22 cellular contexts compared by ENCODE assay signal in genomic region chr20:10777713-10778112, GRCh38.
"Had no signal": no experiment of that assay in that cellular context is flagged by ENCODE, and none has a peak within 500 bp of the region (broad histone marks: within the 10 kb centered on the region; RNA-seq: fewer than 3 reads in every experiment).

No MANE protein-coding gene starts in this region.

- ATAC-seq: activated CD4-positive, alpha-beta T cell treated with anti-CD3 and anti-CD28 coated beads for 36 hours; activated CD8-positive, alpha-beta T cell treated with anti-CD3 and anti-CD28 coated beads for 36 hours; activated T-cell treated with anti-CD3 and anti-CD28 coated beads, Interleukin-2, amount 50 U/mL, for 72 hours; T-cell had no signal

- H3K9me3 ChIP-seq: adrenal gland had no signal

- H3K27ac ChIP-seq: adrenal gland, PC-9 had no signal

- H3K4me1 ChIP-seq: adrenal gland had no signal

- H2AFZ ChIP-seq: PC-9 had no signal

- H3K36me3 ChIP-seq: adrenal gland had no signal

- H3K4me2 ChIP-seq: PC-9 had no signal

- FAIRE-seq: TTC549 had no signal

- H3K4me3 ChIP-seq: adrenal gland, PC-9 had no signal

- DNase-seq: activated CD4-positive, alpha-beta T cell treated with anti-CD3 and anti-CD28 coated beads for 36 hours; activated CD4-positive, alpha-beta T cell treated with anti-CD3 and anti-CD28 coated beads, Interleukin-2, amount 50 U/mL, for 1 hour; activated CD8-positive, alpha-beta memory T cell treated with anti-CD3 and anti-CD28 coated beads, Interleukin-2, amount 50 U/mL, for 4 hours; activated CD8-positive, alpha-beta T cell treated with anti-CD3 and anti-CD28 coated beads for 36 hours; activated gamma-delta T cell treated with Interleukin-2 at 50 U/mL for 16 hours; activated naive CD4-positive, alpha-beta T cell treated with anti-CD3 and anti-CD28 coated beads, Interleukin-2, amount 50 U/mL, for 16 hours; activated naive CD8-positive, alpha-beta T cell treated with anti-CD3 and anti-CD28 coated beads, Interleukin-2, amount 10 ng/mL, durations not matched to agents 7 days and 5 days; activated T-cell treated with anti-CD3 and anti-CD28 coated beads, Interleukin-2, amount 50 U/mL, for 72 hours; adrenal gland; anterior cingulate cortex; KBM-7; NCI-H1048; NCI-H1694; NCI-H2029 treated with DMSO at 0.1 percent for 48 hours; NCI-H510A treated with DMSO at 0.1 percent for 48 hours; NCI-H69; PC-9; SHP77 treated with DMSO at 0.1 percent for 48 hours; T-cell; T-helper 2 cell; T1000 had no signal

- H3K27me3 ChIP-seq: adrenal gland had no signal
